27 cellular contexts compared by ENCODE assay signal in genomic region chr6:142386657-142387056, GRCh38.
"Had no signal": no experiment of that assay in that cellular context is flagged by ENCODE, and none has a peak within 500 bp of the region (broad histone marks: within the 10 kb centered on the region; RNA-seq: fewer than 3 reads in every experiment).

No MANE protein-coding gene starts in this region.

- H3K27me3 ChIP-seq: ascending aorta, body of pancreas, MG63, SJSA1 had no signal

- H3K4me1 ChIP-seq: ascending aorta, body of pancreas had no signal

- H3K4me3 Mint-ChIP-seq: activated CD4-positive, alpha-beta memory T cell treated with anti-CD3 and anti-CD28 coated beads for 36 hours; activated CD4-positive, alpha-beta T cell treated with anti-CD3 and anti-CD28 coated beads, Interleukin-2, amount 10 ng/mL, durations not matched to agents 7 days and 5 days; activated naive CD8-positive, alpha-beta T cell treated with anti-CD3 and anti-CD28 coated beads, Interleukin-2, amount 50 U/mL, for 24 hours; activated T-cell treated with anti-CD3 and anti-CD28 coated beads, Interleukin-2, amount 50 U/mL, for 4 hours; T-helper 17 cell had no signal

- H3K27ac ChIP-seq: ascending aorta, body of pancreas, RWPE1, SJSA1 had no signal

- H3K27ac Mint-ChIP-seq: activated CD4-positive, alpha-beta memory T cell treated with anti-CD3 and anti-CD28 coated beads for 36 hours; activated CD4-positive, alpha-beta T cell treated with anti-CD3 and anti-CD28 coated beads, Interleukin-2, amount 10 ng/mL, durations not matched to agents 7 days and 5 days; activated naive CD4-positive, alpha-beta T cell treated with anti-CD3 and anti-CD28 coated beads, Interleukin-2, amount 50 U/mL, for 72 hours; activated naive CD8-positive, alpha-beta T cell treated with anti-CD3 and anti-CD28 coated beads, Interleukin-2, amount 50 U/mL, for 24 hours; T-helper 17 cell had no signal

- H3K36me3 ChIP-seq: ascending aorta, MG63, SJSA1 had no signal

- FAIRE-seq: bronchial epithelial cell had no signal

- H3K36me3 Mint-ChIP-seq: activated CD4-positive, alpha-beta memory T cell treated with anti-CD3 and anti-CD28 coated beads for 36 hours; activated naive CD4-positive, alpha-beta T cell treated with anti-CD3 and anti-CD28 coated beads, Interleukin-2, amount 50 U/mL, for 72 hours had no signal

- H3K9me3 ChIP-seq: ascending aorta, body of pancreas, MG63, SJSA1 had no signal

- ATAC-seq: activated naive CD4-positive, alpha-beta T cell treated with anti-CD3 and anti-CD28 coated beads, Interleukin-2, amount 50 U/mL, for 72 hours; activated naive CD8-positive, alpha-beta T cell treated with anti-CD3 and anti-CD28 coated beads, Interleukin-2, amount 50 U/mL, for 24 hours; activated T-cell treated with anti-CD3 and anti-CD28 coated beads, Interleukin-2, amount 50 U/mL, for 4 hours; body of pancreas; T-helper 17 cell had no signal

- H3K27me3 Mint-ChIP-seq: activated naive CD8-positive, alpha-beta T cell treated with anti-CD3 and anti-CD28 coated beads, Interleukin-2, amount 50 U/mL, for 24 hours had no signal

- H3K9me3 Mint-ChIP-seq: activated CD4-positive, alpha-beta memory T cell treated with anti-CD3 and anti-CD28 coated beads for 36 hours; activated CD4-positive, alpha-beta T cell treated with anti-CD3 and anti-CD28 coated beads, Interleukin-2, amount 10 ng/mL, durations not matched to agents 7 days and 5 days; activated naive CD4-positive, alpha-beta T cell treated with anti-CD3 and anti-CD28 coated beads, Interleukin-2, amount 50 U/mL, for 72 hours; activated naive CD8-positive, alpha-beta T cell treated with anti-CD3 and anti-CD28 coated beads, Interleukin-2, amount 50 U/mL, for 24 hours; activated T-cell treated with anti-CD3 and anti-CD28 coated beads, Interleukin-2, amount 50 U/mL, for 4 hours had no signal

- H3K4me3 ChIP-seq: ascending aorta, body of pancreas, MG63, SJSA1 had no signal

- H3K4me1 Mint-ChIP-seq: activated CD4-positive, alpha-beta T cell treated with anti-CD3 and anti-CD28 coated beads, Interleukin-2, amount 10 ng/mL, durations not matched to agents 7 days and 5 days; activated naive CD8-positive, alpha-beta T cell treated with anti-CD3 and anti-CD28 coated beads, Interleukin-2, amount 50 U/mL, for 24 hours had no signal

- DNase-seq: activated CD4-positive, alpha-beta memory T cell treated with anti-CD3 and anti-CD28 coated beads for 36 hours; activated CD4-positive, alpha-beta T cell treated with anti-CD3 and anti-CD28 coated beads, Interleukin-2, amount 10 ng/mL, durations not matched to agents 7 days and 5 days; activated CD4-positive, CD25-positive, alpha-beta regulatory T cell; activated CD8-positive, alpha-beta memory T cell treated with anti-CD3 and anti-CD28 coated beads for 24 hours; activated effector memory CD4-positive, alpha-beta T cell treated with anti-CD3 and anti-CD28 coated beads, Interleukin-2, amount 50 U/mL, for 16 hours; activated naive CD4-positive, alpha-beta T cell treated with Interleukin-2 at 50 U/mL for 16 hours; activated naive CD8-positive, alpha-beta T cell treated with anti-CD3 and anti-CD28 coated beads, Interleukin-2, amount 50 U/mL, for 24 hours; activated T-cell treated with anti-CD3 and anti-CD28 coated beads, Interleukin-2, amount 50 U/mL, for 4 hours; amniotic stem cell; body of pancreas; central memory CD4-positive, alpha-beta T cell; MG63; NCI-H1105; NCI-H1436; NCI-H1694 treated with DMSO at 0.1 percent for 48 hours; NCI-H2029 treated with DMSO at 0.1 percent for 48 hours; NCI-H345; NCI-H510A; NCI-H69; SHP77; T-helper 17 cell; T-helper 9 cell had no signal
